30 cellular contexts compared by ENCODE assay signal in the genomic region with DNA sequence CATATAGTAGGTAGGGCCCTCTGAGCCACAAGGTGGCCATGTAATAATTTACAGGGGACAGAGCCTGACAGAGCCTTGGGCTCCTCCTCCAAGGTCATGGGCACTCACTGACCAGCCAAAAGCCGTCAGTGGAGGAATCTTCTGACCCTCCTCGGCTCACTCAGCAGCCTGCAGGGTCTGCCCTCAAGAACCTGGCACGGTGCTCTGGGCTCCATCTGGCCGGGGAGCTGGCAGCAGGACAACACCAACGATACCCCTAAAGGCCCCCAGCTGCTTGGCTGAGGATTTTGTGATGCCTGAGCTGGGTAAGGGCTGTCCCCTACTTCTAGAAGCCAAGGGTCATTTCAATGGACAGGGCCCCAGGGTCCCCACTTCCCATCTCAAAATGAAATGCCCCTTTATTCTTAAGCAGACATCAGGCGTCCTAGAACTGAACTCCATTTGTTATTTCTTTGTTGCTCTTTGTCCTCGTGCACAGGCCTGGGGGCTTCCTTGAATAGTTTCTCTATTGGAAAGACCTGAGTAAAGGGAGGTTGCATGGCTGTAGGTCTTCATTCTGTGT.
DNase-seq lines count a peak whose midpoint lies in the region; ATAC-seq, FAIRE-seq and TF ChIP-seq lines count a peak whose summit lies in the region.
"Had no signal": no experiment of that assay in that cellular context is flagged by ENCODE, and none has a peak within 500 bp of the region (broad histone marks: within the 10 kb centered on the region; RNA-seq: fewer than 3 reads in every experiment).

No MANE protein-coding gene starts in this region.

- no peak overlapping the region for H3K4ac ChIP-seq in H1 (replicated peaks; ENCODE audit: insufficient read length, low read depth, low read length)

- 93% methylated on average over 7 of the region's 7 CpGs; no CpG with 5 or more reads in 1 of the 2 experiments for WGBS in H1 (ENCODE audit: extremely low coverage in 1 of 2, insufficient coverage in 1 of 2, insufficient read length in 1 of 2, insufficient replicate concordance in 2 of 2, low coverage in 1 of 2, low lambda C conversion rate in 2 of 2, missing lambda C conversion rate in 1 of 2), 2 experiments
- 80 to 93% methylated on average over 7 of the region's 7 CpGs for WGBS in lung, 2 donors
- 70 to 88% (median 80%) methylated on average over 4 to 7 of the region's 7 CpGs for WGBS in spleen, 5 donors

- H3K36me3 ChIP-seq in H1 (ENCODE audit: control insufficient read depth in 2 of 4, insufficient read depth in 4 of 4, low read length in 3 of 4) (no peaks in the 10 kb centered on the region), lung (ENCODE audit: control insufficient read depth in 2 of 2, insufficient read depth in 2 of 2, low read length in 2 of 2) (no peaks in the 10 kb centered on the region), spleen (no peaks in the 10 kb centered on the region)
- H3K36me3 ChIP-seq: BLaER1 treated with 17β-estradiol and CSF1 and Interleukin-3, amounts not matched to agents 10 nM and 100 nM; HAP-1; SJSA1 had no signal

- no peak overlapping the region for H4K91ac ChIP-seq in H1 (replicated peaks; ENCODE audit: insufficient read length, low read length)

- H3K4me3 ChIP-seq in H1 (ENCODE audit: extremely low read depth in 1 of 4, insufficient read depth in 2 of 4, low read depth in 3 of 4, low read length in 4 of 4) (no peak overlapping the region), lung (no peak overlapping the region), spleen (no peak overlapping the region)
- H3K4me3 ChIP-seq: BLaER1 treated with 17β-estradiol and CSF1 and Interleukin-3, amounts not matched to agents 10 nM and 100 nM; GM23338; HAP-1; SJSA1 had no signal

- DNase-seq in DMS 273 treated with DMSO at 0.1 percent for 48 hours (lab: John Stamatoyannopoulos, UW) (peak; percentile 4), H1 (ENCODE audit: low read depth in 1 of 2, low spot score in 2 of 2) (peak in 1 of 2 experiments; percentile 13), lung (ENCODE audit: low spot score) (peak; percentile 18), spleen (peak; percentile 27), DMS79 (lab: John Stamatoyannopoulos, UW) (no peak), AG08395 (ENCODE audit: low spot score) (no peak), NCI-H187 treated with DMSO at 0.1 percent for 48 hours (lab: John Stamatoyannopoulos, UW) (no peak)
- DNase-seq: AML-193; CD4-positive, alpha-beta memory T cell; COR-L47; DMS79 treated with DMSO at 0.1 percent for 48 hours; HFFc6; KBM-7; MV-4-11; NCI-H1105; NCI-H146; NCI-H2029; NCI-H446 treated with DMSO at 0.1 percent for 48 hours; NCI-H526; NCI-H82; Right ventricle myocardium superior; RPMI8226 had no signal

- POLR2A ChIA-PET in H1 (lab: Charles Lee; ENCODE audit: partially characterized antibody), result no interaction called here

- intact Hi-C loops in spleen (cut with DNase I; ENCODE audit: low total_unique reads), result no loop called here

- H2BK5ac ChIP-seq in H1 (ENCODE audit: low read depth, low read length), result no peak overlapping the region

- H2BK15ac ChIP-seq in H1 (ENCODE audit: low read length), result no peak overlapping the region

- H3K4me1 ChIP-seq in H1 (replicated peaks in 1 of 4; ENCODE audit: control insufficient read depth in 3 of 4, insufficient read depth in 4 of 4, low read length in 3 of 4) (no peaks in the 10 kb centered on the region; a peak in 1 of 7 replicates), lung (ENCODE audit: control insufficient read depth in 2 of 2, insufficient read depth in 2 of 2, low read length in 2 of 2) (peaks cover 0 to 10% of the 10 kb centered on the region in 2 donors), spleen (peaks cover 0 to 12% (median 6%) of the 10 kb centered on the region in 6 donors)
- H3K4me1 ChIP-seq: HAP-1, SJSA1 had no signal

- H3K4me2 ChIP-seq in H1 (ENCODE audit: insufficient read depth in 1 of 2, low read depth in 2 of 2, low read length in 2 of 2), result no peak overlapping the region
- H3K4me2 ChIP-seq: BLaER1 treated with 17β-estradiol and CSF1 and Interleukin-3, amounts not matched to agents 10 nM and 100 nM; GM23338 had no signal

- H2BK12ac ChIP-seq in H1 (ENCODE audit: low read depth, low read length), result no peak overlapping the region

- H2BK20ac ChIP-seq in H1 (ENCODE audit: low read length), result no peak overlapping the region

- no peak for TF ChIP-seq POLR2A in H1 (IDR thresholded peaks at IDR 0.05; ENCODE audit: control extremely low read depth in 1 of 2, low read depth in 2 of 2, low read length in 2 of 2)
- no peak for TF ChIP-seq POLR2A in spleen (IDR thresholded peaks at IDR 0.05)

- TF ChIP-seq EP300 in H1 (IDR thresholded peaks at IDR 0.05; ENCODE audit: borderline replicate concordance in 1 of 2, low read depth in 2 of 2, low read length in 2 of 2), result no peak

- no peak overlapping the region for H3K23ac ChIP-seq in H1 (ENCODE audit: insufficient read length)

- H3K9ac ChIP-seq in H1 (replicated peaks in 1 of 4; ENCODE audit: extremely low read depth in 1 of 4, low read depth in 3 of 4, low read length in 3 of 4), result no peak overlapping the region
- H3K9ac ChIP-seq: BLaER1 treated with 17β-estradiol and CSF1 and Interleukin-3, amounts not matched to agents 10 nM and 100 nM had no signal

- no peak overlapping the region for H3K27ac ChIP-seq in H1 (ENCODE audit: low read depth, low read length)
- H3K27ac ChIP-seq in lung (ENCODE audit: low read depth in 1 of 2, low read length in 1 of 2), result no peak overlapping the region
- H3K27ac ChIP-seq in spleen, result no peak overlapping the region
- H3K27ac ChIP-seq: BLaER1 treated with 17β-estradiol and CSF1 and Interleukin-3, amounts not matched to agents 10 nM and 100 nM; SJSA1 had no signal

- no peak overlapping the region for H3K18ac ChIP-seq in H1 (ENCODE audit: extremely low read depth, low read length)

- H3K9me3 ChIP-seq in H1 (ENCODE audit: insufficient read depth in 2 of 2, low read depth in 1 of 2, low read length in 1 of 2) (no peaks in the 10 kb centered on the region), lung (ENCODE audit: control insufficient read depth in 2 of 2, insufficient read depth in 1 of 2, low read length in 1 of 2) (peaks cover 0 to 2% of the 10 kb centered on the region in 2 donors), spleen (no peaks in the 10 kb centered on the region)
- H3K9me3 ChIP-seq: BLaER1 treated with 17β-estradiol and CSF1 and Interleukin-3, amounts not matched to agents 10 nM and 100 nM; HAP-1; SJSA1 had no signal

- no peaks in the 10 kb centered on the region for H3K23me2 ChIP-seq in H1 (ENCODE audit: low read depth, low read length)

- no peaks in the 10 kb centered on the region for H3K79me1 ChIP-seq in H1 (ENCODE audit: low read depth, low read length)

- CTCF ChIA-PET in H1 (lab: Charles Lee; ENCODE audit: partially characterized antibody), result no interaction called here

- TF ChIP-seq RAD21 in H1 (IDR thresholded peaks at IDR 0.05 in 1 of 2, conservative IDR thresholded peaks at IDR 0.05 in 1 of 2; ENCODE audit: low read depth in 2 of 2, low read length in 2 of 2), result no peak

- H3K79me2 ChIP-seq in H1 (ENCODE audit: control insufficient read depth in 1 of 2, insufficient read depth in 2 of 2, low read length in 2 of 2), result no peaks in the 10 kb centered on the region

- no peak overlapping the region for H4K5ac ChIP-seq in H1 (ENCODE audit: insufficient read length, low read depth, low read length)

- no peak overlapping the region for H2AK5ac ChIP-seq in H1 (ENCODE audit: low read depth, low read length)

- ATAC-seq in lung (ENCODE audit: insufficient read depth, low FRiP score) (no peak), GM19351 (IDR thresholded peaks at IDR 0.05; ENCODE audit: unreplicated experiment) (no peak)
- ATAC-seq: GM23338 had no signal

- no peak for TF ChIP-seq CTCF in H1 (IDR thresholded peaks at IDR 0.05; ENCODE audit: control extremely low read depth in 1 of 3, insufficient read depth in 1 of 3, low read depth in 1 of 3, low read length in 3 of 3)
- no peak for TF ChIP-seq CTCF in lung (IDR thresholded peaks at IDR 0.05; ENCODE audit: control extremely low read depth, extremely low read depth)
- TF ChIP-seq CTCF in spleen (IDR thresholded peaks at IDR 0.05 in 8 of 11, conservative IDR thresholded peaks at IDR 0.05 in 3 of 11), result no peak

- FAIRE-seq in H1 (lab: Jason Lieb, UNC), result no peak
- FAIRE-seq: A204.1, GM12892, GM19239 had no signal

- H3K56ac ChIP-seq in H1 (replicated peaks; ENCODE audit: insufficient read length, low read depth, low read length), result no peak overlapping the region

- 0 out of 2 replicates have a peak overlapping the region, but pooled peaks have one; percentile 53 for H4K8ac ChIP-seq in H1 (ENCODE audit: extremely low read depth, insufficient read depth, low read length)

- H3K27me3 ChIP-seq in H1 (replicated peaks in 1 of 4; ENCODE audit: control insufficient read depth in 3 of 4, extremely low read depth in 1 of 4, insufficient read depth in 3 of 4, low read length in 3 of 4), result no peaks in the 10 kb centered on the region
- no peaks in the 10 kb centered on the region for H3K27me3 ChIP-seq in lung (ENCODE audit: control insufficient read depth, insufficient read depth)
- H3K27me3 ChIP-seq in spleen (replicated peaks in 1 of 7), result peaks cover 0 to 17% (median 0%) of the 10 kb centered on the region in 7 donors
- H3K27me3 ChIP-seq: SJSA1 had no signal

- no peak overlapping the region for H2AFZ ChIP-seq in H1 (ENCODE audit: low read length)
- H2AFZ ChIP-seq: GM23338 had no signal

- no peak overlapping the region for H2BK120ac ChIP-seq in H1 (replicated peaks; ENCODE audit: low read depth, low read length)

- no peaks in the 10 kb centered on the region for H4K20me1 ChIP-seq in H1 (replicated peaks in 1 of 2; ENCODE audit: control insufficient read depth in 1 of 2, insufficient read depth in 2 of 2, low read length in 2 of 2)

- no peak overlapping the region for H3K14ac ChIP-seq in H1 (ENCODE audit: insufficient read length)

TF ChIP-seq in H1, 55 proteins besides CTCF, POLR2A, EP300 and RAD21:
- TF ChIP-seq SIX5 (IDR thresholded peaks at IDR 0.05; ENCODE audit: low read depth, low read length), result no peak
- no peak for TF ChIP-seq TAF1 (IDR thresholded peaks at IDR 0.05; ENCODE audit: low read depth, low read length)
- no peak for TF ChIP-seq CREB1 (IDR thresholded peaks at IDR 0.05)
- TF ChIP-seq EGR1 (IDR thresholded peaks at IDR 0.05; ENCODE audit: borderline replicate concordance, low read depth, low read length), result no peak
- no peak for TF ChIP-seq FOSL1 (IDR thresholded peaks at IDR 0.05; ENCODE audit: insufficient read depth, low read depth, low read length)
- TF ChIP-seq JUN (IDR thresholded peaks at IDR 0.05; ENCODE audit: low read depth, low read length), result no peak

Comparison
In these comparisons a context has a peak if more than half of its experiments do, and no peak if none do; other contexts are left out.
1. DNase-seq: peak in DMS 273 treated with DMSO at 0.1 percent for 48 hours (single experiment), lung (single experiment) and spleen (single experiment); none in DMS79 (single experiment), AG08395 (single experiment) and NCI-H187 treated with DMSO at 0.1 percent for 48 hours (single experiment).